ENCODE assay signal across 23 cellular contexts in genomic region chr20:59818911-59819310, GRCh38.
DNase-seq lines count a peak whose midpoint lies in the region; ATAC-seq and TF ChIP-seq lines count a peak whose summit lies in the region.
"Had no signal": no experiment of that assay in that cellular context is flagged by ENCODE, and none has a peak within 500 bp of the region (broad histone marks: within the 10 kb centered on the region; RNA-seq: fewer than 3 reads in every experiment).

No MANE protein-coding gene starts in this region.

- no peak overlapping the region for H3K27ac Mint-ChIP-seq in H9
- H3K27ac Mint-ChIP-seq: CD4-positive, alpha-beta T cell had no signal

- no peak overlapping the region for H2AK5ac ChIP-seq in H9 (ENCODE audit: insufficient read length, low read length)

- no peaks in the 10 kb centered on the region for H3K36me3 ChIP-seq in SK-N-SH (replicated peaks in 1 of 2; ENCODE audit: control insufficient read depth in 1 of 2, insufficient read depth in 2 of 2, low read length in 1 of 2)

- H3K14ac ChIP-seq in H9 (ENCODE audit: insufficient read depth, low read length) = no peak overlapping the region

- no peak overlapping the region for H3K4me3 ChIP-seq in SK-N-SH (ENCODE audit: low read depth in 2 of 2, low read length in 1 of 2)
- H3K4me3 ChIP-seq: BLaER1 had no signal

- H3K9me3 ChIP-seq in SK-N-SH = no peaks in the 10 kb centered on the region
- no peaks in the 10 kb centered on the region for H3K9me3 ChIP-seq in H9 (ENCODE audit: control insufficient read depth, low read depth, low read length)
- H3K9me3 ChIP-seq: BLaER1 had no signal

- no peaks in the 10 kb centered on the region for H3K9me2 ChIP-seq in SK-N-SH

- H2BK20ac ChIP-seq in H9 (ENCODE audit: low read depth, low read length, poor library complexity, severe bottlenecking) = no peak overlapping the region

- no peak overlapping the region for H2BK5ac ChIP-seq in H9 (ENCODE audit: insufficient read length, low read length)

- H3K79me2 ChIP-seq in SK-N-SH (ENCODE audit: insufficient read depth) = no peaks in the 10 kb centered on the region
- no peaks in the 10 kb centered on the region for H3K79me2 ChIP-seq in H9 (ENCODE audit: insufficient read depth, low read length)

- no peaks in the 10 kb centered on the region for H3K36me3 Mint-ChIP-seq in H9 (ENCODE audit: insufficient read depth in 1 of 3, low read depth in 3 of 3)

- H3T11ph ChIP-seq in H9 (ENCODE audit: low read length) = no peak overlapping the region

- peak; percentile 2 for DNase-seq in SK-N-SH
- DNase-seq in H9 = peak; percentile 5
- DNase-seq in ecto neural progenitor cell (ENCODE audit: low spot score) = peak; percentile 24
- DNase-seq in mucosa of gallbladder (ENCODE audit: low spot score) = peak; percentile 5
- DNase-seq in hippocampal formation (lab: John Stamatoyannopoulos, UW) = no peak
- no peak for DNase-seq in NCI-H1092 treated with DMSO at 0.1 percent for 48 hours (lab: John Stamatoyannopoulos, UW)
- DNase-seq in NCI-H1417 (lab: John Stamatoyannopoulos, UW) = no peak
- DNase-seq: ACHN; CD4-positive, alpha-beta T cell; COR-L47; DMS 273 treated with DMSO at 0.1 percent for 48 hours; DMS79 treated with DMSO at 0.1 percent for 48 hours; IMR-90; NCI-H1105 treated with DMSO at 0.1 percent for 48 hours; NCI-H1694 treated with DMSO at 0.1 percent for 48 hours; NCI-H2081 treated with DMSO at 0.1 percent for 48 hours; NCI-H2171 treated with DMSO at 0.1 percent for 48 hours; NCI-H524 treated with DMSO at 0.1 percent for 48 hours; NCI-H82 had no signal

- H3K9ac ChIP-seq in SK-N-SH (no peak overlapping the region), H9 (ENCODE audit: extremely low read depth, insufficient read length, low read length) (no peak overlapping the region)
- H3K9ac ChIP-seq: BLaER1 had no signal

- H3K27me3 ChIP-seq in SK-N-SH (ENCODE audit: insufficient read depth) (no peaks in the 10 kb centered on the region), H9 (ENCODE audit: insufficient read depth, low read length) (no peaks in the 10 kb centered on the region; the same call in 1 of the 2 replicates)
- H3K27me3 ChIP-seq: BLaER1 had no signal

- peaks cover 0 to 21% of the 10 kb centered on the region in 2 experiments; a peak in 4 of 5 replicates for H3K9me3 Mint-ChIP-seq in H9
- H3K9me3 Mint-ChIP-seq: CD4-positive, alpha-beta T cell had no signal

- no peak overlapping the region for H2BK12ac ChIP-seq in H9 (ENCODE audit: insufficient read length, low read depth, low read length)

- H3K4ac ChIP-seq in H9 (ENCODE audit: low read depth, low read length) = no peak overlapping the region

- no peak overlapping the region for H3K4me3 Mint-ChIP-seq in H9
- H3K4me3 Mint-ChIP-seq: CD4-positive, alpha-beta T cell had no signal

- no peak overlapping the region for H2BK120ac ChIP-seq in H9 (ENCODE audit: low read depth, low read length, poor library complexity, severe bottlenecking)

- POLR2A ChIA-PET in SK-N-SH (lab: Yijun Ruan, JAX) = no interaction called here

- H3F3A ChIP-seq in SK-N-SH (replicated peaks; ENCODE audit: insufficient read depth) = no peaks in the 10 kb centered on the region

- H4K20me1 ChIP-seq in SK-N-SH (ENCODE audit: insufficient read depth) (no peaks in the 10 kb centered on the region), H9 (ENCODE audit: control insufficient read depth, insufficient read depth, insufficient read length) (no peaks in the 10 kb centered on the region)

- no peaks in the 10 kb centered on the region for H3K79me1 ChIP-seq in H9 (ENCODE audit: insufficient read depth, low read depth, low read length, poor library complexity, severe bottlenecking)

- H3K23ac ChIP-seq in H9 (ENCODE audit: insufficient read length, low read depth, low read length) = no peak overlapping the region

- H3K4me1 Mint-ChIP-seq in H9 = peaks cover 6 to 11% of the 10 kb centered on the region in 2 experiments

- no peak overlapping the region for H4K5ac ChIP-seq in H9 (ENCODE audit: insufficient read length, low read depth, low read length)

- no peak for ATAC-seq in SK-N-SH treated with all-trans-retinoic acid at 6 μM for 48 hours
- ATAC-seq: Right ventricle myocardium inferior had no signal

- 54% methylated on average over 10 of the region's 10 CpGs for WGBS in SK-N-SH (ENCODE audit: low lambda C conversion rate)
- WGBS in H9 (ENCODE audit: extremely low coverage, insufficient read length, low lambda C conversion rate) = 100% methylated on average over 1 of the region's 10 CpGs

- no peak overlapping the region for H3K27ac ChIP-seq in SK-N-SH (ENCODE audit: low read depth in 2 of 2, low read length in 1 of 2)
- H3K27ac ChIP-seq in H9 (ENCODE audit: insufficient read length, low read depth, low read length) = no peak overlapping the region
- H3K27ac ChIP-seq: 22Rv1, BLaER1 had no signal

- H2BK15ac ChIP-seq in H9 (ENCODE audit: low read depth, low read length) = no peak overlapping the region

- H3K4me2 ChIP-seq in SK-N-SH = no peak overlapping the region
- no peak overlapping the region for H3K4me2 ChIP-seq in H9 (ENCODE audit: insufficient read depth, insufficient read length, low read length)
- H3K4me2 ChIP-seq: BLaER1 had no signal

- no peaks in the 10 kb centered on the region; a peak in 1 of 4 replicates for H3K4me1 ChIP-seq in SK-N-SH (ENCODE audit: control insufficient read depth in 1 of 2, insufficient read depth in 2 of 2, low read depth in 1 of 2, low read length in 1 of 2)
- H3K4me1 ChIP-seq in H9 (ENCODE audit: insufficient read depth, low read length) = no peaks in the 10 kb centered on the region

- H3K18ac ChIP-seq in H9 (ENCODE audit: insufficient read length, low read depth, low read length) = no peak overlapping the region

- H3K23me2 ChIP-seq in H9 (ENCODE audit: insufficient read length, low read depth, low read length, poor library complexity, severe bottlenecking) = no peaks in the 10 kb centered on the region

- no peak overlapping the region for H4K8ac ChIP-seq in H9 (replicated peaks; ENCODE audit: insufficient read length, low read depth, low read length)

- H2AFZ ChIP-seq in SK-N-SH (ENCODE audit: low read depth) = no peak overlapping the region
- H2AFZ ChIP-seq in H9 (ENCODE audit: low read length) = no peak overlapping the region

- no peak for TF ChIP-seq RAD21 in SK-N-SH (IDR thresholded peaks at IDR 0.05; ENCODE audit: low read length)

- TF ChIP-seq EP300 in SK-N-SH (IDR thresholded peaks at IDR 0.05; ENCODE audit: borderline replicate concordance in 1 of 2, low read depth in 1 of 2, low read length in 1 of 2) = no peak

- H3K56ac ChIP-seq in H9 (ENCODE audit: insufficient read length, low read depth, low read length) = no peak overlapping the region

- no peak for TF ChIP-seq CTCF in SK-N-SH (IDR thresholded peaks at IDR 0.05)
- TF ChIP-seq CTCF in H9 (conservative IDR thresholded peaks at IDR 0.05) = no peak

- CTCF ChIA-PET in SK-N-SH (lab: Yijun Ruan, JAX) = interaction anchor here (0.6 to 2.6 kb wide), 4 partner anchors 11 to 308 kb away, joined by 3 to 8 read pairs (median 4); no protein-coding TSS in a partner anchor

- H4K91ac ChIP-seq in H9 (ENCODE audit: insufficient read length, low read depth, low read length) = no peak overlapping the region

- peaks cover 24% of the 10 kb centered on the region for H3K27me3 Mint-ChIP-seq in H9 (ENCODE audit: low read depth)
- H3K27me3 Mint-ChIP-seq: CD4-positive, alpha-beta T cell had no signal

TF ChIP-seq in SK-N-SH, 30 proteins besides CTCF, POLR2A, EP300 and RAD21 (continues in another document):
- TF ChIP-seq USF2 (IDR thresholded peaks at IDR 0.05; ENCODE audit: borderline replicate concordance, low read depth, low read length) = no peak
- TF ChIP-seq FOSL2 (IDR thresholded peaks at IDR 0.05; ENCODE audit: borderline replicate concordance, low read depth) = no peak
- no peak for TF ChIP-seq SMC3 (IDR thresholded peaks at IDR 0.05; ENCODE audit: low read depth, low read length)
- no peak for TF ChIP-seq IRF3 (IDR thresholded peaks at IDR 0.05; ENCODE audit: low read depth, low read length)

TF ChIP-seq in SK-N-SH treated with all-trans-retinoic acid at 6 μM for 48 hours, 23 proteins besides CTCF, POLR2A, EP300 and RAD21:
- TF ChIP-seq BACH2 (CRISPR knock-in tag; IDR thresholded peaks at IDR 0.05; ENCODE audit: borderline replicate concordance) (no peak), POU6F1 (CRISPR knock-in tag; IDR thresholded peaks at IDR 0.05; ENCODE audit: borderline replicate concordance, low read depth) (no peak), ZFP3 (CRISPR knock-in tag; IDR thresholded peaks at IDR 0.05) (no peak), ZC3H10 (CRISPR knock-in tag; IDR thresholded peaks at IDR 0.05) (no peak)
TF ChIP-seq in SK-N-SH treated with all-trans-retinoic acid at 6 μM for 48 hours: peak in this region for 0.

Comparison
In these comparisons a context has a peak if more than half of its experiments do, and no peak if none do; other contexts are left out.
1. DNase-seq: peak in SK-N-SH (single experiment), H9 (single experiment), ecto neural progenitor cell (single experiment) and mucosa of gallbladder (single experiment); none in hippocampal formation (0 of 2), NCI-H1092 treated with DMSO at 0.1 percent for 48 hours (single experiment) and NCI-H1417 (0 of 3).